17 cellular contexts compared by ENCODE assay signal in genomic region chr15:35665855-35666536, GRCh38.
DNase-seq lines count a peak whose midpoint lies in the region; ATAC-seq and TF ChIP-seq lines count a peak whose summit lies in the region.
"Had no signal": no experiment of that assay in that cellular context is flagged by ENCODE, and none has a peak within 500 bp of the region (broad histone marks: within the 10 kb centered on the region; RNA-seq: fewer than 3 reads in every experiment).

No MANE protein-coding gene starts in this region.

- no peak overlapping the region for H3K27ac ChIP-seq in GM23248
- no peak overlapping the region for H3K27ac ChIP-seq in fibroblast of lung (ENCODE audit: insufficient read depth, low read length)
- H3K27ac ChIP-seq in left lung = peak overlapping the region; percentile 36 to 43
- H3K27ac ChIP-seq in skeletal muscle tissue (ENCODE audit: low read depth, low read length) = peak overlapping the region; percentile 49
- H3K27ac ChIP-seq: parathyroid adenoma had no signal

- H3F3A ChIP-seq in GM23248 (ENCODE audit: insufficient read depth) = no peaks in the 10 kb centered on the region

- no peaks in the 10 kb centered on the region for H3K9me2 ChIP-seq in GM23248 (ENCODE audit: insufficient read depth)

- no peaks in the 10 kb centered on the region for H3K27me3 ChIP-seq in GM23248 (replicated peaks; ENCODE audit: insufficient read depth)
- H3K27me3 ChIP-seq in fibroblast of lung (ENCODE audit: control insufficient read depth, insufficient read depth, low read length) = no peaks in the 10 kb centered on the region
- H3K27me3 ChIP-seq in left lung = no peaks in the 10 kb centered on the region
- H3K27me3 ChIP-seq in skeletal muscle tissue (ENCODE audit: control insufficient read depth in 3 of 3, insufficient read depth in 3 of 3, low read length in 3 of 3) = no peaks in the 10 kb centered on the region

- DNase-seq in GM23248 (peak; percentile 27), fibroblast of lung (ENCODE audit: low read depth in 2 of 2) (no peak), left lung (no peak), NCI-H1417 treated with DMSO at 0.1 percent for 48 hours (lab: John Stamatoyannopoulos, UW) (no peak), DMS153 treated with DMSO at 0.1 percent for 48 hours (lab: John Stamatoyannopoulos, UW; ENCODE audit: unreplicated experiment) (no peak)
- DNase-seq: activated CD4-positive, CD25-positive, alpha-beta regulatory T cell treated with anti-CD3 and anti-CD28 coated beads, Interleukin-2, amount 50 U/mL, for 72 hours; activated naive CD4-positive, alpha-beta T cell treated with anti-CD3 and anti-CD28 coated beads for 36 hours; activated T-cell treated with anti-CD3 and anti-CD28 coated beads, Interleukin-2, amount 50 U/mL, for 4 hours; immature natural killer cell; natural killer cell; NCI-H1417; NCI-H524; RPMI8226 had no signal

- WGBS in GM23248 (ENCODE audit: low coverage in 1 of 2, low lambda C conversion rate in 2 of 2, missing lambda C conversion rate in 2 of 2), 2 experiments = 24 to 31% methylated on average over 9 of the region's 9 CpGs

- ATAC-seq in left lung (no peak), GM18520 (IDR thresholded peaks at IDR 0.05; ENCODE audit: unreplicated experiment) (no peak), HG03108 (IDR thresholded peaks at IDR 0.05; ENCODE audit: unreplicated experiment) (no peak)
- ATAC-seq: activated T-cell treated with anti-CD3 and anti-CD28 coated beads, Interleukin-2, amount 50 U/mL, for 4 hours; natural killer cell had no signal

- TF ChIP-seq CTCF in fibroblast of lung (conservative IDR thresholded peaks at IDR 0.05 in 1 of 2, IDR thresholded peaks at IDR 0.05 in 1 of 2; ENCODE audit: low read depth in 1 of 2, low read length in 2 of 2) = no peak
- TF ChIP-seq CTCF in left lung (IDR thresholded peaks at IDR 0.05) = no peak

- H4K20me1 ChIP-seq in GM23248 (ENCODE audit: insufficient read depth) = no peaks in the 10 kb centered on the region
- no peaks in the 10 kb centered on the region for H4K20me1 ChIP-seq in fibroblast of lung (ENCODE audit: control insufficient read depth, extremely low read depth, insufficient read depth, low read length)

- H3K4me2 ChIP-seq in GM23248 (ENCODE audit: unreplicated experiment) = no peak overlapping the region
- H3K4me2 ChIP-seq in fibroblast of lung (ENCODE audit: extremely low read depth, insufficient read depth, low read length) = no peak overlapping the region

- H3K9ac ChIP-seq in GM23248 (no peak overlapping the region), fibroblast of lung (ENCODE audit: insufficient read depth, low read length) (no peak overlapping the region), skeletal muscle tissue (ENCODE audit: low read depth in 1 of 3, low read length in 3 of 3) (no peak overlapping the region)
- H3K9ac ChIP-seq: parathyroid adenoma had no signal

- intact Hi-C loops in left lung (cut with DNase I) = no loop called here

- H3K4me1 ChIP-seq in GM23248 (ENCODE audit: insufficient read depth) (peaks cover 10% of the 10 kb centered on the region), fibroblast of lung (ENCODE audit: control insufficient read depth, extremely low read depth, insufficient read depth, low read length) (peaks cover 2% of the 10 kb centered on the region), left lung (peaks cover 0 to 8% of the 10 kb centered on the region in 2 donors), skeletal muscle tissue (ENCODE audit: control insufficient read depth in 3 of 3, insufficient read depth in 3 of 3, low read length in 3 of 3) (peaks cover 4 to 9% (median 5%) of the 10 kb centered on the region in 3 donors)

- in situ Hi-C loops in GM23248 (cut with MboI) = no loop called here

- H2AFZ ChIP-seq in GM23248 = peak overlapping the region; percentile 67
- peak overlapping the region; percentile 36 for H2AFZ ChIP-seq in fibroblast of lung (ENCODE audit: low read length)
- H2AFZ ChIP-seq: parathyroid adenoma had no signal

- no peak overlapping the region for H3K4me3 ChIP-seq in GM23248
- H3K4me3 ChIP-seq in fibroblast of lung (replicated peaks in 1 of 4; ENCODE audit: control extremely low read depth in 1 of 4, insufficient read depth in 1 of 4, low read depth in 3 of 4, low read length in 4 of 4) = no peak overlapping the region
- H3K4me3 ChIP-seq in left lung = no peak overlapping the region
- H3K4me3 ChIP-seq in skeletal muscle tissue (ENCODE audit: low read length in 3 of 3) = no peak overlapping the region

- H3K9me3 ChIP-seq in GM23248 (ENCODE audit: low read depth) (no peaks in the 10 kb centered on the region), fibroblast of lung (ENCODE audit: control insufficient read depth, insufficient read depth, low read depth, low read length) (no peaks in the 10 kb centered on the region), left lung (no peaks in the 10 kb centered on the region), skeletal muscle tissue (ENCODE audit: control insufficient read depth in 3 of 3, low read length in 3 of 3) (no peaks in the 10 kb centered on the region)

- no peaks in the 10 kb centered on the region for H3K36me3 ChIP-seq in GM23248 (ENCODE audit: low read depth)
- H3K36me3 ChIP-seq in fibroblast of lung (ENCODE audit: control insufficient read depth, insufficient read depth, low read length) = no peaks in the 10 kb centered on the region
- H3K36me3 ChIP-seq in left lung = no peaks in the 10 kb centered on the region
- H3K36me3 ChIP-seq in skeletal muscle tissue (ENCODE audit: control insufficient read depth in 3 of 3, insufficient read depth in 3 of 3, low read length in 3 of 3) = no peaks in the 10 kb centered on the region

- no peaks in the 10 kb centered on the region for H3K79me2 ChIP-seq in GM23248 (ENCODE audit: insufficient read depth)
- no peaks in the 10 kb centered on the region for H3K79me2 ChIP-seq in fibroblast of lung (ENCODE audit: control insufficient read depth, insufficient read depth, low read length)
- H3K79me2 ChIP-seq: parathyroid adenoma had no signal

Comparison
In these comparisons a context has a peak if more than half of its experiments do, and no peak if none do; other contexts are left out.
1. H3K27ac ChIP-seq: peak in left lung (2 of 2) and skeletal muscle tissue (single experiment); none in GM23248 (single experiment) and fibroblast of lung (single experiment).